ENCODE assay signal across 27 cellular contexts in the genomic region with DNA sequence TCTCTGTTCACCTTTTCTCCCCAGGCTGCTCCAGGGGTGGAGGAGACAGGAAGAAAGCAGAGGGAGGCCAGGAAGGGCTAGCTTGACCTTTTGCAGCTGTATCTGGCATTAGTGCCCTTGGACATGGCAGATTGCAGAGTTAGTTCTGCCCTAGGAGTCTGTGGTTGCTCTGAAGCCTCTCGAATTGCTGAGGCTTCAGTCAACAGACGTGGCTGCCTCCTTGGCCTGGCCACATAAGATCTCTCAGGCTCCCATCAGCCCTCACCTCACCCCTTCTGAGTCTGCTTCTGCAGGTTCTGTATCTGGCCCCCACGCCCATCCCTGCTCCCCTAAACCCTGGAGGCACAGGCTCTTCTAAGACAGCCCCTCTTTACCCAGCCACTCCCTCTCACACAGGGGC.
"Had no signal": no experiment of that assay in that cellular context is flagged by ENCODE, and none has a peak within 500 bp of the region (broad histone marks: within the 10 kb centered on the region; RNA-seq: fewer than 3 reads in every experiment).

No MANE protein-coding gene starts in this region.

- H3K27ac ChIP-seq: Peyer's patch, SJSA1 had no signal

- H3K27me3 ChIP-seq: Peyer's patch, SJSA1 had no signal

- ATAC-seq: activated CD8-positive, alpha-beta T cell treated with anti-CD3 and anti-CD28 coated beads for 36 hours; activated naive CD8-positive, alpha-beta T cell treated with anti-CD3 and anti-CD28 coated beads, Interleukin-2, amount 50 U/mL, for 24 hours; activated T-cell treated with anti-CD3 and anti-CD28 coated beads, Interleukin-2, amount 50 U/mL, for 4 hours had no signal

- H3K36me3 ChIP-seq: Peyer's patch, SJSA1 had no signal

- H3K4me3 ChIP-seq: Peyer's patch, SJSA1 had no signal

- H3K9me2 ChIP-seq: SK-N-SH had no signal

- H3K9ac ChIP-seq: SK-N-SH had no signal

- DNase-seq: activated CD4-positive, alpha-beta T cell treated with anti-CD3 and anti-CD28 coated beads, Interleukin-2, amount 10 ng/mL, durations not matched to agents 24 days and 14 days; activated CD4-positive, alpha-beta T cell treated with anti-CD3 and anti-CD28 coated beads, Interleukin-2, amount 50 U/mL, for 4 hours; activated CD8-positive, alpha-beta T cell treated with anti-CD3 and anti-CD28 coated beads for 36 hours; activated effector memory CD4-positive, alpha-beta T cell treated with Interleukin-2 at 50 U/mL for 16 hours; activated naive CD4-positive, alpha-beta T cell treated with anti-CD3 and anti-CD28 coated beads, Interleukin-2, amount 10 ng/mL, durations not matched to agents 7 days and 5 days; activated naive CD8-positive, alpha-beta T cell treated with anti-CD3 and anti-CD28 coated beads, Interleukin-2, amount 50 U/mL, for 24 hours; activated T-cell treated with anti-CD3 and anti-CD28 coated beads, Interleukin-2, amount 50 U/mL, for 4 hours; anterior cingulate cortex; caudate nucleus; cerebellar nuclear complex; KG1; NCI-H1092 treated with DMSO at 0.1 percent for 48 hours; NCI-H1417; NCI-H146; NCI-H187 treated with DMSO at 0.1 percent for 48 hours; NCI-H2081; NCI-H2171 treated with DMSO at 0.1 percent for 48 hours; NCI-H2227 treated with DMSO at 0.1 percent for 48 hours; NCI-H446; NCI-H510A treated with DMSO at 0.1 percent for 48 hours; NCI-H526 treated with DMSO at 0.1 percent for 48 hours; NCI-H774; RPMI8226; SHP77 treated with DMSO at 0.1 percent for 48 hours; SK-N-SH had no signal

- H3K4me2 ChIP-seq: SK-N-SH had no signal

- H3K9me3 ChIP-seq: Peyer's patch, SJSA1, SK-N-SH had no signal

- H3K4me1 ChIP-seq: Peyer's patch, SJSA1 had no signal
